In genomic region chr3:58104155-58104554, GRCh38 we compare ENCODE assay signal across 20 cellular contexts.
DNase-seq lines count a peak whose midpoint lies in the region; ATAC-seq and TF ChIP-seq lines count a peak whose summit lies in the region.
"Had no signal": no experiment of that assay in that cellular context is flagged by ENCODE, and none has a peak within 500 bp of the region (broad histone marks: within the 10 kb centered on the region; RNA-seq: fewer than 3 reads in every experiment).

No MANE protein-coding gene starts in this region.

- no peaks in the 10 kb centered on the region for H3K9me2 ChIP-seq in PC-9 (ENCODE audit: insufficient read depth)

- peak overlapping the region; percentile 88 for H3K27ac Mint-ChIP-seq in nephron progenitor cell
- H3K27ac Mint-ChIP-seq: activated naive CD4-positive, alpha-beta T cell treated with anti-CD3 and anti-CD28 coated beads for 36 hours; natural killer cell treated with Interleukin-12 subunit alpha and Interleukin-12 subunit beta and Interleukin-15 and Interleukin-18, amount 100 ng/mL, for 72 hours had no signal

- no peak overlapping the region for H3K4me2 ChIP-seq in PC-9

- BruUV-seq in PC-9 (replicated peaks; lab: Mats Ljungman, UMichigan) = no TSS peak

- no peaks in the 10 kb centered on the region for H3K9me3 ChIP-seq in thymus (ENCODE audit: control insufficient read depth)
- no peaks in the 10 kb centered on the region for H3K9me3 ChIP-seq in PC-9 (ENCODE audit: insufficient read depth, low read depth)
- H3K9me3 ChIP-seq: heart left ventricle had no signal

- H3K4me1 Mint-ChIP-seq in nephron progenitor cell = peaks cover 28% of the 10 kb centered on the region

- H3K27ac ChIP-seq in VCaP (peak overlapping the region; percentile 48; the same call in 1 of the 2 replicates), epithelial cell of prostate (peak overlapping the region; percentile 67), thymus (ENCODE audit: low read depth) (peak overlapping the region; percentile 61), PC-9 (no peak overlapping the region)
- H3K27ac ChIP-seq: cardiac muscle cell had no signal

- no peaks in the 10 kb centered on the region for H3K27me3 ChIP-seq in thymus (ENCODE audit: control insufficient read depth, insufficient read depth)
- no peaks in the 10 kb centered on the region for H3K27me3 ChIP-seq in PC-9 (ENCODE audit: insufficient read depth, low read depth)
- H3K27me3 ChIP-seq: cardiac muscle cell, heart left ventricle had no signal

- no peaks in the 10 kb centered on the region for H3K4me1 ChIP-seq in thymus (ENCODE audit: control insufficient read depth, insufficient read depth, low read length)
- no peaks in the 10 kb centered on the region for H3K4me1 ChIP-seq in PC-9 (replicated peaks; ENCODE audit: insufficient read depth)

- intact Hi-C loops in PC-9 (cut with micrococcal nuclease; ENCODE audit: unreplicated experiment) = no loop called here

- POLR2A ChIA-PET in PC-9 (lab: Charles Lee; ENCODE audit: unreplicated experiment) = no interaction called here

- 88% methylated on average over 8 of the region's 8 CpGs for WGBS in thymus

- no peak for DNase-seq in epithelial cell of prostate (ENCODE audit: low read depth, low spot score)
- DNase-seq in nephron progenitor cell = no peak
- no peak for DNase-seq in activated effector memory CD4-positive, alpha-beta T cell treated with Interleukin-2 at 50 U/mL for 16 hours
- DNase-seq in putamen (ENCODE audit: low spot score) = no peak
- DNase-seq in PC-9 = no peak
- DNase-seq: activated CD4-positive, alpha-beta T cell treated with anti-CD3 and anti-CD28 coated beads, Interleukin-2, amount 50 U/mL, for 48 hours; activated naive CD4-positive, alpha-beta T cell treated with anti-CD3 and anti-CD28 coated beads for 36 hours; activated T-cell treated with anti-CD3 and anti-CD28 coated beads, Interleukin-2, amount 50 U/mL, for 1 hour; COR-L47; heart left ventricle; MM.1S; NCI-H1694; NCI-H226; stimulated activated naive CD4-positive, alpha-beta T cell treated with Interleukin-2 at 50 U/mL for 16 hours had no signal

- TF ChIP-seq CTCF in VCaP (conservative IDR thresholded peaks at IDR 0.05) (no peak), nephron progenitor cell (IDR thresholded peaks at IDR 0.05) (no peak), PC-9 (conservative IDR thresholded peaks at IDR 0.05) (no peak)

- H3K4me3 ChIP-seq in thymus (ENCODE audit: low read length) (no peak overlapping the region), PC-9 (no peak overlapping the region)
- H3K4me3 ChIP-seq: cardiac muscle cell, heart left ventricle, lung had no signal

- peaks cover 13% of the 10 kb centered on the region; the same call in 1 of the 2 replicates for H3F3A ChIP-seq in PC-9 (ENCODE audit: insufficient read depth, low read depth)

- H2AFZ ChIP-seq in PC-9 = no peak overlapping the region

- peaks cover 95% of the 10 kb centered on the region for H3K36me3 Mint-ChIP-seq in nephron progenitor cell (ENCODE audit: low read depth)

- H3K36me3 ChIP-seq in thymus (ENCODE audit: control insufficient read depth, insufficient read depth) (peaks cover 84% of the 10 kb centered on the region), PC-9 (ENCODE audit: low read depth) (peaks cover 13% of the 10 kb centered on the region)

- no peak overlapping the region for H3K4me3 Mint-ChIP-seq in nephron progenitor cell
- H3K4me3 Mint-ChIP-seq: activated naive CD4-positive, alpha-beta T cell treated with anti-CD3 and anti-CD28 coated beads for 36 hours; natural killer cell treated with Interleukin-12 subunit alpha and Interleukin-12 subunit beta and Interleukin-15 and Interleukin-18, amount 100 ng/mL, for 72 hours had no signal

- H4K20me1 ChIP-seq in PC-9 (ENCODE audit: insufficient read depth) = no peaks in the 10 kb centered on the region

- H3K79me2 ChIP-seq in PC-9 (ENCODE audit: low read depth) = 0 out of 2 replicates have a peak, but pooled peaks cover 3% of the 10 kb centered on the region

- no peak for ATAC-seq in HG02840 (IDR thresholded peaks at IDR 0.05; ENCODE audit: low FRiP score, unreplicated experiment)
- ATAC-seq: heart left ventricle; natural killer cell treated with Interleukin-12 subunit alpha and Interleukin-12 subunit beta and Interleukin-15 and Interleukin-18, amount 100 ng/mL, for 72 hours had no signal

- CTCF ChIA-PET in PC-9 (lab: Charles Lee) = no interaction called here

- no peaks in the 10 kb centered on the region for H3K27me3 Mint-ChIP-seq in nephron progenitor cell (ENCODE audit: low read depth, poor library complexity)
- H3K27me3 Mint-ChIP-seq: natural killer cell treated with Interleukin-12 subunit alpha and Interleukin-12 subunit beta and Interleukin-15 and Interleukin-18, amount 100 ng/mL, for 72 hours had no signal

- no peaks in the 10 kb centered on the region for H3K9me3 Mint-ChIP-seq in nephron progenitor cell
- H3K9me3 Mint-ChIP-seq: activated naive CD4-positive, alpha-beta T cell treated with anti-CD3 and anti-CD28 coated beads for 36 hours; natural killer cell treated with Interleukin-12 subunit alpha and Interleukin-12 subunit beta and Interleukin-15 and Interleukin-18, amount 100 ng/mL, for 72 hours had no signal
